ENCODE assay signal across 14 cellular contexts in genomic region chr15:35657679-35658201, GRCh38.
A peak's percentile ranks its signal among the peaks of the same experiment; 100 is the strongest.
DNase-seq lines count a peak whose midpoint lies in the region; ATAC-seq and TF ChIP-seq lines count a peak whose summit lies in the region.
"Had no signal": no experiment of that assay in that cellular context is flagged by ENCODE, and none has a peak within 500 bp of the region (broad histone marks: within the 10 kb centered on the region; RNA-seq: fewer than 3 reads in every experiment).

No MANE protein-coding gene starts in this region.

- no peaks in the 10 kb centered on the region for H3K36me3 Mint-ChIP-seq in activated CD8-positive, alpha-beta T cell treated with anti-CD3 and anti-CD28 coated beads for 36 hours (ENCODE audit: low read depth)
- no peaks in the 10 kb centered on the region for H3K36me3 Mint-ChIP-seq in activated CD8-positive, alpha-beta T cell treated with anti-CD3 and anti-CD28 coated beads, Interleukin-2, amount 10 ng/mL, durations not matched to agents 7 days and 5 days (ENCODE audit: low read depth)
- H3K36me3 Mint-ChIP-seq: activated CD8-positive, alpha-beta memory T cell treated with anti-CD3 and anti-CD28 coated beads, Interleukin-2, amount 10 ng/mL, durations not matched to agents 7 days and 5 days; T-cell had no signal

- H3K4me1 ChIP-seq in smooth muscle cell (ENCODE audit: low read depth), result no peaks in the 10 kb centered on the region

- peaks cover 10% of the 10 kb centered on the region for H3K27me3 Mint-ChIP-seq in activated CD8-positive, alpha-beta T cell treated with anti-CD3 and anti-CD28 coated beads for 36 hours
- peaks cover 5% of the 10 kb centered on the region for H3K27me3 Mint-ChIP-seq in activated CD8-positive, alpha-beta T cell treated with anti-CD3 and anti-CD28 coated beads, Interleukin-2, amount 10 ng/mL, durations not matched to agents 7 days and 5 days (ENCODE audit: low read depth)

- H3K9me3 ChIP-seq in smooth muscle cell (replicated peaks; ENCODE audit: low read depth), result no peaks in the 10 kb centered on the region
- H3K9me3 ChIP-seq: thoracic aorta had no signal

- H3K27ac Mint-ChIP-seq in activated CD8-positive, alpha-beta T cell treated with anti-CD3 and anti-CD28 coated beads for 36 hours, result no peak overlapping the region
- no peak overlapping the region for H3K27ac Mint-ChIP-seq in activated CD8-positive, alpha-beta T cell treated with anti-CD3 and anti-CD28 coated beads, Interleukin-2, amount 10 ng/mL, durations not matched to agents 7 days and 5 days
- H3K27ac Mint-ChIP-seq: activated CD8-positive, alpha-beta memory T cell treated with anti-CD3 and anti-CD28 coated beads, Interleukin-2, amount 10 ng/mL, durations not matched to agents 7 days and 5 days; T-cell had no signal

- no peak for TF ChIP-seq CTCF in activated CD8-positive, alpha-beta T cell treated with anti-CD3 and anti-CD28 coated beads for 36 hours (IDR thresholded peaks at IDR 0.05)
- TF ChIP-seq CTCF in smooth muscle cell (IDR thresholded peaks at IDR 0.05; ENCODE audit: borderline replicate concordance, insufficient read depth, poor library complexity, severe bottlenecking) (no peak), dorsolateral prefrontal cortex (IDR thresholded peaks at IDR 0.05 in 54 of 56, conservative IDR thresholded peaks at IDR 0.05 in 2 of 56; ENCODE audit: low read depth in 1 of 56, partially characterized antibody in 56 of 56) (no peak)

- POLR2A ChIA-PET in activated CD8-positive, alpha-beta T cell treated with anti-CD3 and anti-CD28 coated beads for 36 hours (lab: Charles Lee), result no interaction called here
- POLR2A ChIA-PET in activated CD8-positive, alpha-beta T cell treated with anti-CD3 and anti-CD28 coated beads, Interleukin-2, amount 10 ng/mL, durations not matched to agents 7 days and 5 days (lab: Charles Lee), result no interaction called here

- H3K9ac ChIP-seq in smooth muscle cell (ENCODE audit: low read depth), result no peak overlapping the region

- H3K4me3 Mint-ChIP-seq in activated CD8-positive, alpha-beta T cell treated with anti-CD3 and anti-CD28 coated beads for 36 hours, result no peak overlapping the region
- no peak overlapping the region for H3K4me3 Mint-ChIP-seq in activated CD8-positive, alpha-beta T cell treated with anti-CD3 and anti-CD28 coated beads, Interleukin-2, amount 10 ng/mL, durations not matched to agents 7 days and 5 days
- H3K4me3 Mint-ChIP-seq: activated CD8-positive, alpha-beta memory T cell treated with anti-CD3 and anti-CD28 coated beads, Interleukin-2, amount 10 ng/mL, durations not matched to agents 7 days and 5 days; neural crest cell; T-cell had no signal

- H3K36me3 ChIP-seq in smooth muscle cell (ENCODE audit: low read depth), result no peaks in the 10 kb centered on the region
- H3K36me3 ChIP-seq: thoracic aorta had no signal

- peak; percentile 30 for DNase-seq in activated CD8-positive, alpha-beta T cell treated with anti-CD3 and anti-CD28 coated beads for 36 hours
- no peak for DNase-seq in activated CD8-positive, alpha-beta T cell treated with anti-CD3 and anti-CD28 coated beads, Interleukin-2, amount 10 ng/mL, durations not matched to agents 7 days and 5 days
- DNase-seq in M059J (ENCODE audit: low read depth) (peak; percentile 46), dedifferentiated amniotic fluid mesenchymal stem cell (ENCODE audit: extremely low spot score) (peak; percentile 17), smooth muscle cell (lab: John Stamatoyannopoulos, UW; ENCODE audit: unreplicated experiment) (no peak), posterior cingulate gyrus (no peak), dorsolateral prefrontal cortex (no peak)
- DNase-seq: activated CD8-positive, alpha-beta memory T cell treated with anti-CD3 and anti-CD28 coated beads, Interleukin-2, amount 10 ng/mL, durations not matched to agents 7 days and 5 days; AML-193; NCI-H1694; T-cell had no signal

- H3K27ac ChIP-seq in smooth muscle cell (ENCODE audit: low read depth), result peak overlapping the region; percentile 34
- H3K27ac ChIP-seq in dorsolateral prefrontal cortex, result no peak overlapping the region
- H3K27ac ChIP-seq: thoracic aorta had no signal

- ATAC-seq in activated CD8-positive, alpha-beta T cell treated with anti-CD3 and anti-CD28 coated beads for 36 hours, result peak; percentile 61
- ATAC-seq in activated CD8-positive, alpha-beta T cell treated with anti-CD3 and anti-CD28 coated beads, Interleukin-2, amount 10 ng/mL, durations not matched to agents 7 days and 5 days, result no peak
- no peak for ATAC-seq in GM21529 (IDR thresholded peaks at IDR 0.05; ENCODE audit: unreplicated experiment)
- ATAC-seq: activated CD8-positive, alpha-beta memory T cell treated with anti-CD3 and anti-CD28 coated beads, Interleukin-2, amount 10 ng/mL, durations not matched to agents 7 days and 5 days; T-cell had no signal

- peaks cover 8% of the 10 kb centered on the region for H3F3A ChIP-seq in smooth muscle cell (ENCODE audit: low read depth)

- no peak overlapping the region for H2AFZ ChIP-seq in smooth muscle cell (ENCODE audit: low read depth)

- H3K27me3 ChIP-seq in smooth muscle cell (ENCODE audit: low read depth) (no peaks in the 10 kb centered on the region), dorsolateral prefrontal cortex (no peaks in the 10 kb centered on the region)

- peaks cover 4% of the 10 kb centered on the region for H3K4me1 Mint-ChIP-seq in activated CD8-positive, alpha-beta T cell treated with anti-CD3 and anti-CD28 coated beads for 36 hours (ENCODE audit: low read depth)
- H3K4me1 Mint-ChIP-seq in activated CD8-positive, alpha-beta T cell treated with anti-CD3 and anti-CD28 coated beads, Interleukin-2, amount 10 ng/mL, durations not matched to agents 7 days and 5 days (ENCODE audit: low read depth), result no peaks in the 10 kb centered on the region
- H3K4me1 Mint-ChIP-seq: activated CD8-positive, alpha-beta memory T cell treated with anti-CD3 and anti-CD28 coated beads, Interleukin-2, amount 10 ng/mL, durations not matched to agents 7 days and 5 days; neural crest cell; T-cell had no signal

- WGBS in smooth muscle cell (ENCODE audit: low lambda C conversion rate), result 17% methylated on average over 3 of the region's 3 CpGs

- intact Hi-C loops in activated CD8-positive, alpha-beta T cell treated with anti-CD3 and anti-CD28 coated beads for 36 hours (cut with micrococcal nuclease), result no loop called here
- intact Hi-C loops in posterior cingulate gyrus (cut with DNase I) (no loop called here), dorsolateral prefrontal cortex (cut with DNase I) (no loop called here)

- CTCF ChIA-PET in activated CD8-positive, alpha-beta T cell treated with anti-CD3 and anti-CD28 coated beads for 36 hours (lab: Charles Lee), result no interaction called here
- CTCF ChIA-PET in activated CD8-positive, alpha-beta T cell treated with anti-CD3 and anti-CD28 coated beads, Interleukin-2, amount 10 ng/mL, durations not matched to agents 7 days and 5 days (lab: Charles Lee), result no interaction called here

- H4K20me1 ChIP-seq in smooth muscle cell (ENCODE audit: low read depth), result no peaks in the 10 kb centered on the region

- peak overlapping the region; percentile 58 for H3K4me2 ChIP-seq in smooth muscle cell

- H3K9me3 Mint-ChIP-seq in activated CD8-positive, alpha-beta T cell treated with anti-CD3 and anti-CD28 coated beads for 36 hours, result no peaks in the 10 kb centered on the region
- H3K9me3 Mint-ChIP-seq in activated CD8-positive, alpha-beta T cell treated with anti-CD3 and anti-CD28 coated beads, Interleukin-2, amount 10 ng/mL, durations not matched to agents 7 days and 5 days (ENCODE audit: insufficient read depth), result no peaks in the 10 kb centered on the region
- H3K9me3 Mint-ChIP-seq: T-cell had no signal

- no peak overlapping the region for H3K4me3 ChIP-seq in smooth muscle cell
- H3K4me3 ChIP-seq in dorsolateral prefrontal cortex, result no peak overlapping the region
- H3K4me3 ChIP-seq: thoracic aorta had no signal

- H3K79me2 ChIP-seq in smooth muscle cell (ENCODE audit: low read depth), result no peaks in the 10 kb centered on the region

Comparison
In these comparisons a context has a peak if more than half of its experiments do, and no peak if none do; other contexts are left out.
1. DNase-seq: peak in activated CD8-positive, alpha-beta T cell treated with anti-CD3 and anti-CD28 coated beads for 36 hours (single experiment), M059J (single experiment) and dedifferentiated amniotic fluid mesenchymal stem cell (single experiment); none in activated CD8-positive, alpha-beta T cell treated with anti-CD3 and anti-CD28 coated beads, Interleukin-2, amount 10 ng/mL, durations not matched to agents 7 days and 5 days (single experiment), smooth muscle cell (single experiment), posterior cingulate gyrus (0 of 10) and dorsolateral prefrontal cortex (0 of 10).